ENCODE assay signal across 8 cellular contexts in genomic region chr15:73927476-73928240, GRCh38. TPM values are rescaled to one million over a fixed set of nuclear protein-coding genes. Genes with fewer than 3 reads are reported as not detected.
A peak's percentile ranks its signal among the peaks of the same experiment; 100 is the strongest.
DNase-seq lines count a peak whose midpoint lies in the region; ATAC-seq and TF ChIP-seq lines count a peak whose summit lies in the region.

No MANE protein-coding gene starts in this region.

- H3K9ac ChIP-seq in fibroblast of lung (ENCODE audit: insufficient read depth, low read length) (peak overlapping the region; percentile 73), neural progenitor cell (no peak overlapping the region), stomach smooth muscle (ENCODE audit: low read length in 2 of 2) (peak overlapping the region; percentile 69 to 76)

- peak overlapping the region; percentile 18 for H2AFZ ChIP-seq in fibroblast of lung (ENCODE audit: low read length)
- H2AFZ ChIP-seq in neural progenitor cell (replicated peaks) = peak overlapping the region; percentile 89

- H4K20me1 ChIP-seq in fibroblast of lung (ENCODE audit: control insufficient read depth, extremely low read depth, insufficient read depth, low read length) (no peaks in the 10 kb centered on the region), neural progenitor cell (ENCODE audit: low read depth) (peaks cover 20% of the 10 kb centered on the region)

- peak overlapping the region; percentile 73 to 85 (median 82) for H3K4me3 ChIP-seq in fibroblast of lung (replicated peaks in 1 of 4; ENCODE audit: control extremely low read depth in 1 of 4, insufficient read depth in 1 of 4, low read depth in 3 of 4, low read length in 4 of 4)
- peak overlapping the region; percentile 69 for H3K4me3 ChIP-seq in neural progenitor cell
- H3K4me3 ChIP-seq in stomach smooth muscle (ENCODE audit: low read length in 2 of 2) = peak overlapping the region; percentile 65 to 83

- peaks cover 37% of the 10 kb centered on the region for H3F3A ChIP-seq in neural progenitor cell (ENCODE audit: low read depth)

- TF ChIP-seq CTCF in fibroblast of lung (conservative IDR thresholded peaks at IDR 0.05 in 1 of 2, IDR thresholded peaks at IDR 0.05 in 1 of 2; ENCODE audit: low read depth in 1 of 2, low read length in 2 of 2) (peak; percentile 27 to 43), neural progenitor cell (IDR thresholded peaks at IDR 0.05) (peak; percentile 67)

- peaks cover 71% of the 10 kb centered on the region for H3K79me2 ChIP-seq in fibroblast of lung (ENCODE audit: control insufficient read depth, insufficient read depth, low read length)
- H3K79me2 ChIP-seq in neural progenitor cell (ENCODE audit: low read depth) = peaks cover 4% of the 10 kb centered on the region

- H3K27me3 Mint-ChIP-seq in activated T-cell treated with anti-CD3 and anti-CD28 coated beads, Interleukin-2, amount 50 U/mL, for 24 hours = no peaks in the 10 kb centered on the region
- H3K27me3 Mint-ChIP-seq in neural progenitor cell (ENCODE audit: insufficient read depth, low read depth) = peaks cover 31% of the 10 kb centered on the region

- H3K36me3 ChIP-seq in fibroblast of lung (ENCODE audit: control insufficient read depth, insufficient read depth, low read length) (peaks cover 2% of the 10 kb centered on the region), neural progenitor cell (no peaks in the 10 kb centered on the region), stomach smooth muscle (ENCODE audit: control insufficient read depth in 2 of 2, insufficient read depth in 2 of 2, low read length in 2 of 2) (peaks cover 0 to 9% of the 10 kb centered on the region in 2 donors)

- H3K4me1 ChIP-seq in fibroblast of lung (ENCODE audit: control insufficient read depth, extremely low read depth, insufficient read depth, low read length) (peaks cover 60% of the 10 kb centered on the region), neural progenitor cell (peaks cover 46% of the 10 kb centered on the region), stomach smooth muscle (ENCODE audit: control insufficient read depth, insufficient read depth, low read length) (peaks cover 85% of the 10 kb centered on the region)

- H3K9me3 ChIP-seq in fibroblast of lung (ENCODE audit: control insufficient read depth, insufficient read depth, low read depth, low read length) (no peaks in the 10 kb centered on the region), neural progenitor cell (ENCODE audit: low read depth) (no peaks in the 10 kb centered on the region), stomach smooth muscle (ENCODE audit: control insufficient read depth in 2 of 2, low read length in 2 of 2) (no peaks in the 10 kb centered on the region)

- H3K27ac ChIP-seq in fibroblast of lung (ENCODE audit: insufficient read depth, low read length) (peak overlapping the region; percentile 85), neural progenitor cell (no peak overlapping the region), stomach smooth muscle (ENCODE audit: low read length) (peak overlapping the region; percentile 92)

- no peaks in the 10 kb centered on the region for H3K36me3 Mint-ChIP-seq in activated T-cell treated with anti-CD3 and anti-CD28 coated beads, Interleukin-2, amount 50 U/mL, for 24 hours (ENCODE audit: low read depth)
- no peaks in the 10 kb centered on the region for H3K36me3 Mint-ChIP-seq in neural progenitor cell

- DNase-seq in NCI-H2196 (lab: John Stamatoyannopoulos, UW; ENCODE audit: unreplicated experiment) = peak; percentile 57
- DNase-seq in NCI-H2196 treated with DMSO at 0.1 percent for 48 hours (lab: John Stamatoyannopoulos, UW; ENCODE audit: unreplicated experiment) = no peak
- DNase-seq in NCI-H748 (lab: John Stamatoyannopoulos, UW; ENCODE audit: unreplicated experiment) = peak; percentile 75
- DNase-seq in activated T-cell treated with anti-CD3 and anti-CD28 coated beads, Interleukin-2, amount 50 U/mL, for 24 hours = peak; percentile 90
- peak; percentile 48 to 53 for DNase-seq in fibroblast of lung (ENCODE audit: low read depth in 2 of 2)
- DNase-seq in neural progenitor cell (ENCODE audit: low spot score) = peak; percentile 82

- H3K27me3 ChIP-seq in fibroblast of lung (ENCODE audit: control insufficient read depth, insufficient read depth, low read length) = no peaks in the 10 kb centered on the region
- no peaks in the 10 kb centered on the region for H3K27me3 ChIP-seq in neural progenitor cell
- H3K27me3 ChIP-seq in stomach smooth muscle (ENCODE audit: control insufficient read depth in 1 of 2, insufficient read depth in 2 of 2, low read length in 2 of 2) = no peaks in the 10 kb centered on the region

- ATAC-seq in HG02885 (IDR thresholded peaks at IDR 0.05; ENCODE audit: poor library complexity, unreplicated experiment) = no peak

- peaks cover 43% of the 10 kb centered on the region for H3K4me1 Mint-ChIP-seq in activated T-cell treated with anti-CD3 and anti-CD28 coated beads, Interleukin-2, amount 50 U/mL, for 24 hours (ENCODE audit: low read depth)
- peaks cover 50% of the 10 kb centered on the region for H3K4me1 Mint-ChIP-seq in neural progenitor cell

- peak overlapping the region; percentile 12 for H3K27ac Mint-ChIP-seq in activated T-cell treated with anti-CD3 and anti-CD28 coated beads, Interleukin-2, amount 50 U/mL, for 24 hours
- H3K27ac Mint-ChIP-seq in neural progenitor cell = no peak overlapping the region

- no peaks in the 10 kb centered on the region for H3K9me3 Mint-ChIP-seq in activated T-cell treated with anti-CD3 and anti-CD28 coated beads, Interleukin-2, amount 50 U/mL, for 24 hours
- H3K9me3 Mint-ChIP-seq in neural progenitor cell = no peaks in the 10 kb centered on the region

- H3K4me2 ChIP-seq in fibroblast of lung (ENCODE audit: extremely low read depth, insufficient read depth, low read length) = peak overlapping the region; percentile 98
- H3K4me2 ChIP-seq in neural progenitor cell = peak overlapping the region; percentile 90

- peak overlapping the region; percentile 72 for H3K4me3 Mint-ChIP-seq in activated T-cell treated with anti-CD3 and anti-CD28 coated beads, Interleukin-2, amount 50 U/mL, for 24 hours
- peak overlapping the region; percentile 80 for H3K4me3 Mint-ChIP-seq in neural progenitor cell

RNA-seq across cellular contexts. Expression of gene LOXL1, which starts 1.4 kb away (rescaled TPM):
- total RNA-seq in fibroblast of lung = 65.6 and 91.4 TPM in 2 replicates
- polyA plus RNA-seq in fibroblast of lung = 163 and 188 TPM in 2 replicates
- 252 and 290 TPM in 2 replicates for polyA plus RNA-seq in fibroblast of lung (2012)
- polyA minus RNA-seq in fibroblast of lung (ENCODE audit: low replicate concordance) = 596 and 875 TPM in 2 replicates
- total RNA-seq in neural progenitor cell (ENCODE audit: low replicate concordance) = 5.3 and 28.1 TPM in 2 replicates

RNA-seq across cellular contexts. Expression of gene TBC1D21, which starts 54.3 kb away (rescaled TPM):
- total RNA-seq in fibroblast of lung (not detected in 2 replicates), neural progenitor cell (ENCODE audit: low replicate concordance) (not detected in 2 replicates)
- not detected in 2 replicates for polyA plus RNA-seq in fibroblast of lung
- not detected in 2 replicates for polyA plus RNA-seq in fibroblast of lung (2012)
- not detected in 2 replicates for polyA minus RNA-seq in fibroblast of lung (ENCODE audit: low replicate concordance)
